In genomic region chr6:20856681-20857288, GRCh38 we compare ENCODE assay signal across 23 cellular contexts.
"Had no signal": no experiment of that assay in that cellular context is flagged by ENCODE, and none has a peak within 500 bp of the region (broad histone marks: within the 10 kb centered on the region; RNA-seq: fewer than 3 reads in every experiment).

No MANE protein-coding gene starts in this region.

- H3K27me3 Mint-ChIP-seq: IgD-negative memory B cell had no signal

- H3K27ac Mint-ChIP-seq: IgD-negative memory B cell had no signal

- ATAC-seq: Panc1, PC-3 had no signal

- H3K9me3 Mint-ChIP-seq: IgD-negative memory B cell had no signal

- H3K4me3 Mint-ChIP-seq: IgD-negative memory B cell had no signal

- H3K27ac ChIP-seq: RWPE1 had no signal

- DNase-seq: KBM-7, MV-4-11, NCI-H1048, NCI-H1105, NCI-H1417, NCI-H146, NCI-H1694 treated with DMSO at 0.1 percent for 48 hours, NCI-H1930, NCI-H2081, NCI-H2171, NCI-H226, NCI-H446, NCI-H510A, NCI-H524 treated with DMSO at 0.1 percent for 48 hours, NCI-H69, NCI-H774, PC-3, SHP77, SK-N-SH, SW 1271 had no signal

- H3K4me2 ChIP-seq: SK-N-SH had no signal

- H3K4me1 Mint-ChIP-seq: IgD-negative memory B cell had no signal

- H3K9me3 ChIP-seq: SK-N-SH had no signal

- H3K9ac ChIP-seq: SK-N-SH had no signal
